ENCODE assay signal across 18 cellular contexts in the genomic region with DNA sequence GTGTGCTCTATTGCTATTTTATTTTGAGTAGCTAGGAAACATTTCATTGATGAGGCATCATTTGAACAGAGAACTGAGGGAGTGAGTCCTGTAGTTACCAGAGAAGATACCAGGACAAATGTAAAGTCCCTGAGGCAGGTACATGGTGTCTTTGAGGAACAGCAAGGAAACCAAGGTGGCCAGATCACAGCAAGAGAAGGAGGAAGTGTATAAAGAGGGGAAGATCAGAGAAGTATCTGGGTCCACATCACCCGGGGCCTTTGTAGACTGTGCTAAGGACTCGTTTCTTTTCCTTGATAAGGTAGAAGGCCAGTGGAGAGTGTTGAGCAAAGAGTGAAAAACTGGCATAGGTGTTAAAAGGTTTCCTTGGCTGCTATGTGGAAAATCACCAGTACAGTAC.
"Had no signal": no experiment of that assay in that cellular context is flagged by ENCODE, and none has a peak within 500 bp of the region (broad histone marks: within the 10 kb centered on the region; RNA-seq: fewer than 3 reads in every experiment).

No MANE protein-coding gene starts in this region.

- H3K36me3 ChIP-seq: esophagus muscularis mucosa, gastroesophageal sphincter, heart left ventricle, left lung, lower lobe of right lung had no signal

- DNase-seq: dermis blood vessel endothelial cell; effector CD4-positive, alpha-beta T cell; effector memory CD4-positive, alpha-beta T cell; foreskin keratinocyte; heart left ventricle; left cardiac atrium; left lung; left ventricle myocardium superior; lower lobe of right lung; mesenchymal stem cell; mucosa of descending colon; naive B cell had no signal

- H3K4me3 Mint-ChIP-seq: mesothelial cell of epicardium, naive B cell had no signal

- H3K4me1 ChIP-seq: esophagus muscularis mucosa, foreskin keratinocyte, gastroesophageal sphincter, lower lobe of right lung had no signal

- H3K27ac Mint-ChIP-seq: mesothelial cell of epicardium had no signal

- H3K27ac ChIP-seq: coronary artery, dorsolateral prefrontal cortex, esophagus muscularis mucosa, foreskin keratinocyte, gastroesophageal sphincter, heart left ventricle, hepatocyte, left lung, lower lobe of right lung had no signal

- H3K9me3 ChIP-seq: lower lobe of right lung, mucosa of descending colon had no signal

- ATAC-seq: foreskin keratinocyte, gastroesophageal sphincter, heart left ventricle, left cardiac atrium, left lung, left ventricle myocardium superior, lower lobe of right lung, mucosa of descending colon had no signal

- H3K4me3 ChIP-seq: coronary artery, dorsolateral prefrontal cortex, esophagus muscularis mucosa, gastroesophageal sphincter, heart left ventricle, hepatocyte, left lung, lower lobe of right lung, mucosa of descending colon had no signal

- H3K27me3 ChIP-seq: dorsolateral prefrontal cortex, esophagus muscularis mucosa, foreskin keratinocyte, gastroesophageal sphincter, heart left ventricle, hepatocyte, left lung had no signal

- H3K4me1 Mint-ChIP-seq: mesothelial cell of epicardium, naive B cell had no signal
